In the genomic region with DNA sequence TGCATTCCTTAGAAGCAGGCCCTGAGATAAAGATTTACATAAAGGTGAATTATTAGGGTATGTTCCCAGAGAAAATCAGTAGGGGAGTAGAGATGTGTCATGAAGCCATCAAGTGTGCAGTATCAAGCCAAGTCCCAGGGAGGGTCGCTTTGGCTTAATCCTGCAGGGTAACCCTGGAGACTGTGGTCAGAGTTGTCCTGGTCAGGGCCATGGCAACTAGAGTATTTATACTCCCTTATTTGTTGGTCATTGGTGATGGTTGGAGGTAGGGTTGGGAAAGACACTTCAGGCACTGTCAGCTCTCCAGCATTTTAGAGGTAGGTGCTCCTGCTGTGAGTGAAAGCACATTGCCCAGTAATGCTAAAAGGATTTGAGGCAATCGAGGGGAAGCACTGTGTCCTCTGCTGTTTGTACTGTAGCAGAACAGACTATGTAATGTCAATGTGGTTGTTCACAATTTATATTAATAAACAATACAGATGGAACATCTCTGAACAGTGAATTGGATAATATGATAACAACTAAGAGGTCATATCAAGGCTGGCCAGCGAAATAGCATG, we compare ENCODE assay signal across 21 cellular contexts.
DNase-seq lines count a peak whose midpoint lies in the region; ATAC-seq and TF ChIP-seq lines count a peak whose summit lies in the region.
"Had no signal": no experiment of that assay in that cellular context is flagged by ENCODE, and none has a peak within 500 bp of the region (broad histone marks: within the 10 kb centered on the region; RNA-seq: fewer than 3 reads in every experiment).

No MANE protein-coding gene starts in this region.

- H3K4me3 ChIP-seq in CD8-positive, alpha-beta T cell (ENCODE audit: low read depth, low read length): no peak overlapping the region
- no peak overlapping the region for H3K4me3 ChIP-seq in WERI-Rb-1 (ENCODE audit: low read depth, low read length)
- H3K4me3 ChIP-seq: GM23338, HAP-1, Peyer's patch had no signal

- no peak for TF ChIP-seq CTCF in CD8-positive, alpha-beta T cell (IDR thresholded peaks at IDR 0.05)
- no peak for TF ChIP-seq CTCF in WERI-Rb-1 (IDR thresholded peaks at IDR 0.05; ENCODE audit: low read depth, low read length)

- no peak for ATAC-seq in CD8-positive, alpha-beta T cell
- ATAC-seq: GM23338, Right ventricle myocardium inferior had no signal

- H3K27me3 Mint-ChIP-seq in CD8-positive, alpha-beta T cell (ENCODE audit: low read depth): no peaks in the 10 kb centered on the region

- H3K27ac Mint-ChIP-seq in CD8-positive, alpha-beta T cell: no peak overlapping the region
- H3K27ac Mint-ChIP-seq: GM23338 had no signal

- no peaks in the 10 kb centered on the region for H3K9me3 Mint-ChIP-seq in CD8-positive, alpha-beta T cell
- H3K9me3 Mint-ChIP-seq: GM23338 had no signal

- no peaks in the 10 kb centered on the region for H3K4me1 ChIP-seq in CD8-positive, alpha-beta T cell (ENCODE audit: insufficient read depth, low read length)
- H3K4me1 ChIP-seq: HAP-1, Peyer's patch had no signal

- CTCF ChIA-PET in CD8-positive, alpha-beta T cell (lab: Charles Lee): no interaction called here

- POLR2A ChIA-PET in CD8-positive, alpha-beta T cell (lab: Charles Lee): no interaction called here

- no peaks in the 10 kb centered on the region for H3K9me3 ChIP-seq in CD8-positive, alpha-beta T cell (ENCODE audit: low read length)
- no peaks in the 10 kb centered on the region for H3K9me3 ChIP-seq in WERI-Rb-1 (ENCODE audit: severe bottlenecking)
- H3K9me3 ChIP-seq: HAP-1, Peyer's patch had no signal

- H3K27me3 ChIP-seq in CD8-positive, alpha-beta T cell (ENCODE audit: insufficient read depth, low read length): no peaks in the 10 kb centered on the region
- H3K27me3 ChIP-seq in WERI-Rb-1 (ENCODE audit: insufficient read depth, low read depth, severe bottlenecking): no peaks in the 10 kb centered on the region
- H3K27me3 ChIP-seq: Peyer's patch had no signal

- no peak overlapping the region for H3K4me3 Mint-ChIP-seq in CD8-positive, alpha-beta T cell
- H3K4me3 Mint-ChIP-seq: GM23338 had no signal

- peak; percentile 20 for DNase-seq in HT1080 (ENCODE audit: low read depth)
- DNase-seq in RPMI7951 (ENCODE audit: low read depth): peak; percentile 21
- DNase-seq in cerebellar cortex (ENCODE audit: low spot score): peak; percentile 68
- DNase-seq in renal cortical epithelial cell (ENCODE audit: low read depth): peak; percentile 51
- no peak for DNase-seq in CD8-positive, alpha-beta T cell
- no peak for DNase-seq in WERI-Rb-1
- DNase-seq in mesenteric fat pad (ENCODE audit: low spot score): no peak
- DNase-seq: COR-L47, DND-41, IMR-90, NCI-H1694, NCI-H2081, NCI-H2171, NCI-H524 treated with DMSO at 0.1 percent for 48 hours, NCI-H82, Peyer's patch had no signal

- no peak overlapping the region for H3K27ac ChIP-seq in CD8-positive, alpha-beta T cell (ENCODE audit: low read depth, low read length)
- no peak overlapping the region for H3K27ac ChIP-seq in WERI-Rb-1
- H3K27ac ChIP-seq: HL-60, KMS-11, Peyer's patch had no signal

- H3K4me1 Mint-ChIP-seq in CD8-positive, alpha-beta T cell (ENCODE audit: low read depth): no peaks in the 10 kb centered on the region

- no peaks in the 10 kb centered on the region for H3K36me3 ChIP-seq in CD8-positive, alpha-beta T cell (ENCODE audit: insufficient read depth, low read length)
- peaks cover 6% of the 10 kb centered on the region for H3K36me3 ChIP-seq in WERI-Rb-1

- intact Hi-C loops in CD8-positive, alpha-beta T cell (cut with DNase I, micrococcal nuclease): no loop called here

- H3K36me3 Mint-ChIP-seq in CD8-positive, alpha-beta T cell: peaks cover 75% of the 10 kb centered on the region

Comparison
In these comparisons a context has a peak if more than half of its experiments do, and no peak if none do; other contexts are left out.
1. DNase-seq: peak in HT1080 (single experiment), RPMI7951 (single experiment), cerebellar cortex (single experiment) and renal cortical epithelial cell (single experiment); none in CD8-positive, alpha-beta T cell (0 of 7), WERI-Rb-1 (single experiment) and mesenteric fat pad (single experiment).